Comparison of ENCODE assay signal across 1 cellular context in the genomic region with DNA sequence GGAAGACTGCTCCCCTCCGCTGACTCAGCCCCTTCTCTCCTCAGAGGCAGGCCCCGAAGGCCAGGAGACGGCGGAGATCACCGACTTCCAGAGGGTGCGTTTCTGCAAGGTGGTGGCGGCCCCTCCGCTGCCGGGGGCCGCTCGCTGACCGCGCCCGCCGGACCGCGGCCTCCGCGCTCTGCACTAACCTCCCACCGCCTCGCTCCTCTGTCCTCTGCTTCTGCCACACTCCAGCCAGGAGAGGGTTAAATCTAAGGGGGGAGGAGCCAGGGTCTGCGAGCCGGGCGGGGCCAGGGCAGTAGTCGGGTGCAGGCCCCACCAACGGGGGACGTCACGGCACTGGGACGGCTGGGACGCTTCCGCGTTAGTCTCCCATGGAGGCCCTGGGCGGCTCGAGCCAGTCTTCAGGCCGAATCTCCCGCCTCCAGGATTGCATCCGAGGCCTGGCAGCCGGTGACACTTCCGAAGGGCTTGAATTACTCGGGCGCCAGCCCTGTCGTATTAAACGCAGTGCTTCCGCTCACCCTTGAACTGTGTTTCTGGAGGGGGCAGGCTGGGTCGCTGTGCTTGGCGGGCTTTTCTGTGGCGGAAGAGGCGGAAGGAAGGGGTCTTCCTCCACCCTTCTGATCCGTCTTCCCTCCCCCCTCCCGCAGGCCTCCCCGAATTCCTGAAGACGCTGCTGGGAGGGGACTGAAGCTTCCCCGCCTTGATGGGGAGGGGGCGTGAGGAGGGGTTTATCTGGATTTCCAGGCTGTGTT.
TF ChIP-seq lines count a peak whose summit lies in the region.

No MANE protein-coding gene starts in this region.

TF ChIP-seq in K562, 482 proteins besides CTCF, POLR2A, EP300 and RAD21 (continued from another document and continues in another):
- TF ChIP-seq, protein P1, sequence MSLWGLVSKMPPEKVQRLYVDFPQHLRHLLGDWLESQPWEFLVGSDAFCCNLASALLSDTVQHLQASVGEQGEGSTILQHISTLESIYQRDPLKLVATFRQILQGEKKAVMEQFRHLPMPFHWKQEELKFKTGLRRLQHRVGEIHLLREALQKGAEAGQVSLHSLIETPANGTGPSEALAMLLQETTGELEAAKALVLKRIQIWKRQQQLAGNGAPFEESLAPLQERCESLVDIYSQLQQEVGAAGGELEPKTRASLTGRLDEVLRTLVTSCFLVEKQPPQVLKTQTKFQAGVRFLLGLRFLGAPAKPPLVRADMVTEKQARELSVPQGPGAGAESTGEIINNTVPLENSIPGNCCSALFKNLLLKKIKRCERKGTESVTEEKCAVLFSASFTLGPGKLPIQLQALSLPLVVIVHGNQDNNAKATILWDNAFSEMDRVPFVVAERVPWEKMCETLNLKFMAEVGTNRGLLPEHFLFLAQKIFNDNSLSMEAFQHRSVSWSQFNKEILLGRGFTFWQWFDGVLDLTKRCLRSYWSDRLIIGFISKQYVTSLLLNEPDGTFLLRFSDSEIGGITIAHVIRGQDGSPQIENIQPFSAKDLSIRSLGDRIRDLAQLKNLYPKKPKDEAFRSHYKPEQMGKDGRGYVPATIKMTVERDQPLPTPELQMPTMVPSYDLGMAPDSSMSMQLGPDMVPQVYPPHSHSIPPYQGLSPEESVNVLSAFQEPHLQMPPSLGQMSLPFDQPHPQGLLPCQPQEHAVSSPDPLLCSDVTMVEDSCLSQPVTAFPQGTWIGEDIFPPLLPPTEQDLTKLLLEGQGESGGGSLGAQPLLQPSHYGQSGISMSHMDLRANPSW (CRISPR knock-in tag; IDR thresholded peaks at IDR 0.05): peak; percentile 22; the same call in 1 of the 2 replicates
- no peak for TF ChIP-seq SNRNP70 (optimal IDR thresholded peaks at IDR 0.05; ENCODE audit: low read depth, low read length)
- TF ChIP-seq EP400 (IDR thresholded peaks at IDR 0.05): peak; percentile 78
- TF ChIP-seq KDM2B (CRISPR knock-in tag; IDR thresholded peaks at IDR 0.05): no peak; the same call in 1 of the 2 replicates
- 0 out of 2 replicates have a peak, but pooled peaks have one; percentile 40 for TF ChIP-seq GTF2E2 (tag; IDR thresholded peaks at IDR 0.05)
- peak; percentile 72 for TF ChIP-seq CREB1 (IDR thresholded peaks at IDR 0.05)
- peak; percentile 79 for TF ChIP-seq CREB1 (CRISPR knock-in tag; IDR thresholded peaks at IDR 0.05)
- no peak for TF ChIP-seq ZKSCAN8 (CRISPR knock-in tag; IDR thresholded peaks at IDR 0.05)
- TF ChIP-seq ZBTB17 (CRISPR knock-in tag; IDR thresholded peaks at IDR 0.05): peak; percentile 96
- no peak for TF ChIP-seq ZNF143 (CRISPR knock-in tag; IDR thresholded peaks at IDR 0.05)
- TF ChIP-seq NFIC (IDR thresholded peaks at IDR 0.05): no peak
- peak; percentile 87 for TF ChIP-seq SUPT5H (IDR thresholded peaks at IDR 0.05)
- TF ChIP-seq, protein P2, sequence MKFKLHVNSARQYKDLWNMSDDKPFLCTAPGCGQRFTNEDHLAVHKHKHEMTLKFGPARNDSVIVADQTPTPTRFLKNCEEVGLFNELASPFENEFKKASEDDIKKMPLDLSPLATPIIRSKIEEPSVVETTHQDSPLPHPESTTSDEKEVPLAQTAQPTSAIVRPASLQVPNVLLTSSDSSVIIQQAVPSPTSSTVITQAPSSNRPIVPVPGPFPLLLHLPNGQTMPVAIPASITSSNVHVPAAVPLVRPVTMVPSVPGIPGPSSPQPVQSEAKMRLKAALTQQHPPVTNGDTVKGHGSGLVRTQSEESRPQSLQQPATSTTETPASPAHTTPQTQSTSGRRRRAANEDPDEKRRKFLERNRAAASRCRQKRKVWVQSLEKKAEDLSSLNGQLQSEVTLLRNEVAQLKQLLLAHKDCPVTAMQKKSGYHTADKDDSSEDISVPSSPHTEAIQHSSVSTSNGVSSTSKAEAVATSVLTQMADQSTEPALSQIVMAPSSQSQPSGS (CRISPR knock-in tag; IDR thresholded peaks at IDR 0.05): no peak
- TF ChIP-seq NFE2L1 (tag; IDR thresholded peaks at IDR 0.05; ENCODE audit: borderline replicate concordance, low read depth): no peak
- TF ChIP-seq, protein P3, sequence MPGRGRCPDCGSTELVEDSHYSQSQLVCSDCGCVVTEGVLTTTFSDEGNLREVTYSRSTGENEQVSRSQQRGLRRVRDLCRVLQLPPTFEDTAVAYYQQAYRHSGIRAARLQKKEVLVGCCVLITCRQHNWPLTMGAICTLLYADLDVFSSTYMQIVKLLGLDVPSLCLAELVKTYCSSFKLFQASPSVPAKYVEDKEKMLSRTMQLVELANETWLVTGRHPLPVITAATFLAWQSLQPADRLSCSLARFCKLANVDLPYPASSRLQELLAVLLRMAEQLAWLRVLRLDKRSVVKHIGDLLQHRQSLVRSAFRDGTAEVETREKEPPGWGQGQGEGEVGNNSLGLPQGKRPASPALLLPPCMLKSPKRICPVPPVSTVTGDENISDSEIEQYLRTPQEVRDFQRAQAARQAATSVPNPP (IDR thresholded peaks at IDR 0.05; ENCODE audit: borderline replicate concordance, insufficient read depth, insufficient read length): no peak
- peak; percentile 85; the same call in 1 of the 2 replicates for TF ChIP-seq ZZZ3 (IDR thresholded peaks at IDR 0.05)
- TF ChIP-seq, protein P4, sequence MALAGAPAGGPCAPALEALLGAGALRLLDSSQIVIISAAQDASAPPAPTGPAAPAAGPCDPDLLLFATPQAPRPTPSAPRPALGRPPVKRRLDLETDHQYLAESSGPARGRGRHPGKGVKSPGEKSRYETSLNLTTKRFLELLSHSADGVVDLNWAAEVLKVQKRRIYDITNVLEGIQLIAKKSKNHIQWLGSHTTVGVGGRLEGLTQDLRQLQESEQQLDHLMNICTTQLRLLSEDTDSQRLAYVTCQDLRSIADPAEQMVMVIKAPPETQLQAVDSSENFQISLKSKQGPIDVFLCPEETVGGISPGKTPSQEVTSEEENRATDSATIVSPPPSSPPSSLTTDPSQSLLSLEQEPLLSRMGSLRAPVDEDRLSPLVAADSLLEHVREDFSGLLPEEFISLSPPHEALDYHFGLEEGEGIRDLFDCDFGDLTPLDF (CRISPR knock-in tag; IDR thresholded peaks at IDR 0.05): peak; percentile 82
- peak; percentile 92 for TF ChIP-seq HMGN3 (IDR thresholded peaks at IDR 0.05; ENCODE audit: borderline replicate concordance, extremely low read depth, insufficient read length, low read depth, low read length)
- no peak for TF ChIP-seq ZBTB8A (IDR thresholded peaks at IDR 0.05; ENCODE audit: partially characterized antibody)
- TF ChIP-seq, protein P5, sequence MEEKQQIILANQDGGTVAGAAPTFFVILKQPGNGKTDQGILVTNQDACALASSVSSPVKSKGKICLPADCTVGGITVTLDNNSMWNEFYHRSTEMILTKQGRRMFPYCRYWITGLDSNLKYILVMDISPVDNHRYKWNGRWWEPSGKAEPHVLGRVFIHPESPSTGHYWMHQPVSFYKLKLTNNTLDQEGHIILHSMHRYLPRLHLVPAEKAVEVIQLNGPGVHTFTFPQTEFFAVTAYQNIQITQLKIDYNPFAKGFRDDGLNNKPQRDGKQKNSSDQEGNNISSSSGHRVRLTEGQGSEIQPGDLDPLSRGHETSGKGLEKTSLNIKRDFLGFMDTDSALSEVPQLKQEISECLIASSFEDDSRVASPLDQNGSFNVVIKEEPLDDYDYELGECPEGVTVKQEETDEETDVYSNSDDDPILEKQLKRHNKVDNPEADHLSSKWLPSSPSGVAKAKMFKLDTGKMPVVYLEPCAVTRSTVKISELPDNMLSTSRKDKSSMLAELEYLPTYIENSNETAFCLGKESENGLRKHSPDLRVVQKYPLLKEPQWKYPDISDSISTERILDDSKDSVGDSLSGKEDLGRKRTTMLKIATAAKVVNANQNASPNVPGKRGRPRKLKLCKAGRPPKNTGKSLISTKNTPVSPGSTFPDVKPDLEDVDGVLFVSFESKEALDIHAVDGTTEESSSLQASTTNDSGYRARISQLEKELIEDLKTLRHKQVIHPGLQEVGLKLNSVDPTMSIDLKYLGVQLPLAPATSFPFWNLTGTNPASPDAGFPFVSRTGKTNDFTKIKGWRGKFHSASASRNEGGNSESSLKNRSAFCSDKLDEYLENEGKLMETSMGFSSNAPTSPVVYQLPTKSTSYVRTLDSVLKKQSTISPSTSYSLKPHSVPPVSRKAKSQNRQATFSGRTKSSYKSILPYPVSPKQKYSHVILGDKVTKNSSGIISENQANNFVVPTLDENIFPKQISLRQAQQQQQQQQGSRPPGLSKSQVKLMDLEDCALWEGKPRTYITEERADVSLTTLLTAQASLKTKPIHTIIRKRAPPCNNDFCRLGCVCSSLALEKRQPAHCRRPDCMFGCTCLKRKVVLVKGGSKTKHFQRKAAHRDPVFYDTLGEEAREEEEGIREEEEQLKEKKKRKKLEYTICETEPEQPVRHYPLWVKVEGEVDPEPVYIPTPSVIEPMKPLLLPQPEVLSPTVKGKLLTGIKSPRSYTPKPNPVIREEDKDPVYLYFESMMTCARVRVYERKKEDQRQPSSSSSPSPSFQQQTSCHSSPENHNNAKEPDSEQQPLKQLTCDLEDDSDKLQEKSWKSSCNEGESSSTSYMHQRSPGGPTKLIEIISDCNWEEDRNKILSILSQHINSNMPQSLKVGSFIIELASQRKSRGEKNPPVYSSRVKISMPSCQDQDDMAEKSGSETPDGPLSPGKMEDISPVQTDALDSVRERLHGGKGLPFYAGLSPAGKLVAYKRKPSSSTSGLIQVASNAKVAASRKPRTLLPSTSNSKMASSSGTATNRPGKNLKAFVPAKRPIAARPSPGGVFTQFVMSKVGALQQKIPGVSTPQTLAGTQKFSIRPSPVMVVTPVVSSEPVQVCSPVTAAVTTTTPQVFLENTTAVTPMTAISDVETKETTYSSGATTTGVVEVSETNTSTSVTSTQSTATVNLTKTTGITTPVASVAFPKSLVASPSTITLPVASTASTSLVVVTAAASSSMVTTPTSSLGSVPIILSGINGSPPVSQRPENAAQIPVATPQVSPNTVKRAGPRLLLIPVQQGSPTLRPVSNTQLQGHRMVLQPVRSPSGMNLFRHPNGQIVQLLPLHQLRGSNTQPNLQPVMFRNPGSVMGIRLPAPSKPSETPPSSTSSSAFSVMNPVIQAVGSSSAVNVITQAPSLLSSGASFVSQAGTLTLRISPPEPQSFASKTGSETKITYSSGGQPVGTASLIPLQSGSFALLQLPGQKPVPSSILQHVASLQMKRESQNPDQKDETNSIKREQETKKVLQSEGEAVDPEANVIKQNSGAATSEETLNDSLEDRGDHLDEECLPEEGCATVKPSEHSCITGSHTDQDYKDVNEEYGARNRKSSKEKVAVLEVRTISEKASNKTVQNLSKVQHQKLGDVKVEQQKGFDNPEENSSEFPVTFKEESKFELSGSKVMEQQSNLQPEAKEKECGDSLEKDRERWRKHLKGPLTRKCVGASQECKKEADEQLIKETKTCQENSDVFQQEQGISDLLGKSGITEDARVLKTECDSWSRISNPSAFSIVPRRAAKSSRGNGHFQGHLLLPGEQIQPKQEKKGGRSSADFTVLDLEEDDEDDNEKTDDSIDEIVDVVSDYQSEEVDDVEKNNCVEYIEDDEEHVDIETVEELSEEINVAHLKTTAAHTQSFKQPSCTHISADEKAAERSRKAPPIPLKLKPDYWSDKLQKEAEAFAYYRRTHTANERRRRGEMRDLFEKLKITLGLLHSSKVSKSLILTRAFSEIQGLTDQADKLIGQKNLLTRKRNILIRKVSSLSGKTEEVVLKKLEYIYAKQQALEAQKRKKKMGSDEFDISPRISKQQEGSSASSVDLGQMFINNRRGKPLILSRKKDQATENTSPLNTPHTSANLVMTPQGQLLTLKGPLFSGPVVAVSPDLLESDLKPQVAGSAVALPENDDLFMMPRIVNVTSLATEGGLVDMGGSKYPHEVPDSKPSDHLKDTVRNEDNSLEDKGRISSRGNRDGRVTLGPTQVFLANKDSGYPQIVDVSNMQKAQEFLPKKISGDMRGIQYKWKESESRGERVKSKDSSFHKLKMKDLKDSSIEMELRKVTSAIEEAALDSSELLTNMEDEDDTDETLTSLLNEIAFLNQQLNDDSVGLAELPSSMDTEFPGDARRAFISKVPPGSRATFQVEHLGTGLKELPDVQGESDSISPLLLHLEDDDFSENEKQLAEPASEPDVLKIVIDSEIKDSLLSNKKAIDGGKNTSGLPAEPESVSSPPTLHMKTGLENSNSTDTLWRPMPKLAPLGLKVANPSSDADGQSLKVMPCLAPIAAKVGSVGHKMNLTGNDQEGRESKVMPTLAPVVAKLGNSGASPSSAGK (IDR thresholded peaks at IDR 0.05): peak; percentile 21; the same call in 1 of the 2 replicates
- TF ChIP-seq, protein P6, sequence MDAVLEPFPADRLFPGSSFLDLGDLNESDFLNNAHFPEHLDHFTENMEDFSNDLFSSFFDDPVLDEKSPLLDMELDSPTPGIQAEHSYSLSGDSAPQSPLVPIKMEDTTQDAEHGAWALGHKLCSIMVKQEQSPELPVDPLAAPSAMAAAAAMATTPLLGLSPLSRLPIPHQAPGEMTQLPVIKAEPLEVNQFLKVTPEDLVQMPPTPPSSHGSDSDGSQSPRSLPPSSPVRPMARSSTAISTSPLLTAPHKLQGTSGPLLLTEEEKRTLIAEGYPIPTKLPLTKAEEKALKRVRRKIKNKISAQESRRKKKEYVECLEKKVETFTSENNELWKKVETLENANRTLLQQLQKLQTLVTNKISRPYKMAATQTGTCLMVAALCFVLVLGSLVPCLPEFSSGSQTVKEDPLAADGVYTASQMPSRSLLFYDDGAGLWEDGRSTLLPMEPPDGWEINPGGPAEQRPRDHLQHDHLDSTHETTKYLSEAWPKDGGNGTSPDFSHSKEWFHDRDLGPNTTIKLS (IDR thresholded peaks at IDR 0.05; ENCODE audit: borderline replicate concordance, low read depth): peak; percentile 82
- no peak for TF ChIP-seq NFIX (CRISPR knock-in tag; IDR thresholded peaks at IDR 0.05; ENCODE audit: low read depth)
- TF ChIP-seq BACH1 (tag; IDR thresholded peaks at IDR 0.05): no peak
- TF ChIP-seq HIVEP1 (CRISPR knock-in tag; IDR thresholded peaks at IDR 0.05): no peak
- TF ChIP-seq CXXC5 (CRISPR knock-in tag; IDR thresholded peaks at IDR 0.05): peak; percentile 67
- TF ChIP-seq CAMTA2 (CRISPR knock-in tag; conservative IDR thresholded peaks at IDR 0.05): no peak
- TF ChIP-seq FOXM1 (IDR thresholded peaks at IDR 0.05; ENCODE audit: low read depth): peak; percentile 13; the same call in 1 of the 2 replicates
- peak; percentile 91; the same call in 1 of the 2 replicates for TF ChIP-seq FOXM1 (CRISPR knock-in tag; IDR thresholded peaks at IDR 0.05; ENCODE audit: low read depth)
- TF ChIP-seq KLF1 (tag; IDR thresholded peaks at IDR 0.05): 0 out of 2 replicates have a peak, but pooled peaks have one; percentile 28
- TF ChIP-seq ZKSCAN1 (IDR thresholded peaks at IDR 0.05; ENCODE audit: low read depth, low read length): peak; percentile 13; the same call in 1 of the 2 replicates
- TF ChIP-seq ETV1 (tag; conservative IDR thresholded peaks at IDR 0.05; ENCODE audit: low read depth): peak; percentile 50; the same call in 1 of the 2 replicates
- TF ChIP-seq TAF9B (IDR thresholded peaks at IDR 0.05; ENCODE audit: partially characterized antibody): peak; percentile 57
- no peak for TF ChIP-seq CEBPG (CRISPR knock-in tag; IDR thresholded peaks at IDR 0.05)
- no peak for TF ChIP-seq CEBPG (tag; conservative IDR thresholded peaks at IDR 0.05 in 1 of 2, IDR thresholded peaks at IDR 0.05 in 1 of 2)
- TF ChIP-seq HEY1 (CRISPR knock-in tag; IDR thresholded peaks at IDR 0.05; ENCODE audit: borderline replicate concordance): no peak
